Comparison of ENCODE assay signal across 23 cellular contexts in genomic region chr2:241142593-241142992, GRCh38.
"Had no signal": no experiment of that assay in that cellular context is flagged by ENCODE, and none has a peak within 500 bp of the region (broad histone marks: within the 10 kb centered on the region; RNA-seq: fewer than 3 reads in every experiment).

No MANE protein-coding gene starts in this region.

- H3K27ac Mint-ChIP-seq: nephron, type B pancreatic cell had no signal

- H3K27me3 Mint-ChIP-seq: central memory CD8-positive, alpha-beta T cell; naive thymus-derived CD4-positive, alpha-beta T cell; type B pancreatic cell had no signal

- H3K4me3 Mint-ChIP-seq: central memory CD8-positive, alpha-beta T cell; naive thymus-derived CD4-positive, alpha-beta T cell; nephron; type B pancreatic cell had no signal

- DNase-seq: dorsolateral prefrontal cortex; effector CD4-positive, alpha-beta T cell; head of caudate nucleus; left cardiac atrium; left ventricle myocardium inferior; mammary epithelial cell; mesendoderm; midbrain; naive thymus-derived CD4-positive, alpha-beta T cell; nucleus accumbens; small intestine; stimulated activated CD4-positive, alpha-beta T cell treated with anti-CD3 and anti-CD28 coated beads, Interleukin-12 subunit alpha, Interleukin-12 subunit beta, amount 100 ng/mL, for 4 hours; stimulated activated CD4-positive, alpha-beta T cell treated with anti-CD3 and anti-CD28 coated beads, Interleukin-1b, Interleukin-23, amount 100 ng/mL, for 48 hours; stimulated activated CD4-positive, alpha-beta T cell treated with anti-CD3 and anti-CD28 coated beads, Interleukin-4, amount 100 ng/mL, for 1 hour; stimulated activated CD8-positive, alpha-beta memory T cell treated with anti-CD3 and anti-CD28 coated beads, Interleukin-4, amount 100 ng/mL, for 48 hours; stimulated activated naive CD8-positive, alpha-beta T cell treated with anti-CD3 and anti-CD28 coated beads, Interleukin-15, Interleukin-2, amounts not matched to agents 100 U/mL and 50 U/mL, for 24 hours; substantia nigra; testis had no signal

- H3K4me1 Mint-ChIP-seq: nephron had no signal

- ATAC-seq: left cardiac atrium; naive thymus-derived CD4-positive, alpha-beta T cell; psoas muscle; right cardiac atrium; stimulated activated naive CD8-positive, alpha-beta T cell treated with anti-CD3 and anti-CD28 coated beads, Interleukin-15, Interleukin-2, amounts not matched to agents 100 U/mL and 50 U/mL, for 24 hours had no signal

- H3K9me3 Mint-ChIP-seq: central memory CD8-positive, alpha-beta T cell; naive thymus-derived CD4-positive, alpha-beta T cell; nephron; type B pancreatic cell had no signal
